ENCODE assay signal across 9 cellular contexts in genomic region chr16:84194470-84195200, GRCh38.
DNase-seq lines count a peak whose midpoint lies in the region; ATAC-seq lines count a peak whose summit lies in the region.
"Had no signal": no experiment of that assay in that cellular context is flagged by ENCODE, and none has a peak within 500 bp of the region (broad histone marks: within the 10 kb centered on the region; RNA-seq: fewer than 3 reads in every experiment).

No MANE protein-coding gene starts in this region.

- no peak for ATAC-seq in stimulated activated naive CD8-positive, alpha-beta T cell treated with anti-CD3 and anti-CD28 coated beads, Interleukin-15, Interleukin-2, amounts not matched to agents 100 U/mL and 50 U/mL, for 24 hours
- ATAC-seq in HG03378 (IDR thresholded peaks at IDR 0.05; ENCODE audit: unreplicated experiment), result no peak

- DNase-seq in activated gamma-delta T cell treated with Interleukin-2 at 50 U/mL for 16 hours (peak; percentile 49), activated gamma-delta T cell (lab: John Stamatoyannopoulos, UW) (no peak), NCI-H146 treated with DMSO at 0.1 percent for 48 hours (lab: John Stamatoyannopoulos, UW; ENCODE audit: unreplicated experiment) (peak; percentile 80), cerebellar nuclear complex (lab: John Stamatoyannopoulos, UW) (no peak), NK-92 (lab: John Stamatoyannopoulos, UW; ENCODE audit: unreplicated experiment) (no peak)
- peak; percentile 42 for DNase-seq in activated naive CD4-positive, alpha-beta T cell treated with anti-CD3 and anti-CD28 coated beads, Interleukin-2, amount 50 U/mL, for 16 hours
- DNase-seq in stimulated activated naive CD8-positive, alpha-beta T cell treated with anti-CD3 and anti-CD28 coated beads, Interleukin-15, Interleukin-2, amounts not matched to agents 100 U/mL and 50 U/mL, for 24 hours, result peak; percentile 43
- DNase-seq: amniotic stem cell had no signal

Comparison
In these comparisons a context has a peak if more than half of its experiments do, and no peak if none do; other contexts are left out.
1. DNase-seq: peak in activated gamma-delta T cell treated with Interleukin-2 at 50 U/mL for 16 hours (single experiment), NCI-H146 treated with DMSO at 0.1 percent for 48 hours (single experiment), activated naive CD4-positive, alpha-beta T cell treated with anti-CD3 and anti-CD28 coated beads, Interleukin-2, amount 50 U/mL, for 16 hours (single experiment) and stimulated activated naive CD8-positive, alpha-beta T cell treated with anti-CD3 and anti-CD28 coated beads, Interleukin-15, Interleukin-2, amounts not matched to agents 100 U/mL and 50 U/mL, for 24 hours (single experiment); none in activated gamma-delta T cell (single experiment), cerebellar nuclear complex (0 of 2) and NK-92 (single experiment).